In the genomic region with DNA sequence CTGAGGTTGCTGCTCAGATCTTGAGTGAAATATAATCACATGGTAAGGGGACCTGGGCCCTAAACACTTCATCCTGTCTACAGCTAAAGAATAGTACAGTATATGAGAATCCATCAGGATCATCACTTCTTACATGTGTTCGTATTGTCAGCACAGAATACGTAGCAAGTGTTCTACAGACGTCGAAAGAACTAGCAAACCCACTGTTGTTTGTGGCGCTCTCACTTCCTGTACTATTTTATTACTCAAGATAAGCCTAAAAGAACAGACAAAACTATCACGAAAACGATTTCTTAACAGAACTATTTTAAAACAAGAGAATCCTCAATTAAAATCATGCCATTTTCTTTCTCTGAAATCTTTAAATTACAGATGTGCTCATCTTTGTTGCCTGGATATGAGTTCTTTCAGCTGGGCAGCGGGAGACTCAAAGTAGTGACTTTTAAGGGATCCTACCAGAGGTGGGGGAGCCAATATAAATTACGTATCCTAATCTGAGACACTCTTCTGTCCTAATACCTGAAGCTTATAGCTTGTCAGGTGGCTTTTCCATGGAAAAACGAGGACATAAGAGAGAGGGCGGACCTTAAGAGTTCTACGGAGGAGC, we compare ENCODE assay signal across 1 cellular context.
TF ChIP-seq lines count a peak whose summit lies in the region.

No MANE protein-coding gene starts in this region.

TF ChIP-seq in K562, 482 proteins besides CTCF, POLR2A, EP300 and RAD21 (continued from another document and continues in another):
- TF ChIP-seq, protein P1, sequence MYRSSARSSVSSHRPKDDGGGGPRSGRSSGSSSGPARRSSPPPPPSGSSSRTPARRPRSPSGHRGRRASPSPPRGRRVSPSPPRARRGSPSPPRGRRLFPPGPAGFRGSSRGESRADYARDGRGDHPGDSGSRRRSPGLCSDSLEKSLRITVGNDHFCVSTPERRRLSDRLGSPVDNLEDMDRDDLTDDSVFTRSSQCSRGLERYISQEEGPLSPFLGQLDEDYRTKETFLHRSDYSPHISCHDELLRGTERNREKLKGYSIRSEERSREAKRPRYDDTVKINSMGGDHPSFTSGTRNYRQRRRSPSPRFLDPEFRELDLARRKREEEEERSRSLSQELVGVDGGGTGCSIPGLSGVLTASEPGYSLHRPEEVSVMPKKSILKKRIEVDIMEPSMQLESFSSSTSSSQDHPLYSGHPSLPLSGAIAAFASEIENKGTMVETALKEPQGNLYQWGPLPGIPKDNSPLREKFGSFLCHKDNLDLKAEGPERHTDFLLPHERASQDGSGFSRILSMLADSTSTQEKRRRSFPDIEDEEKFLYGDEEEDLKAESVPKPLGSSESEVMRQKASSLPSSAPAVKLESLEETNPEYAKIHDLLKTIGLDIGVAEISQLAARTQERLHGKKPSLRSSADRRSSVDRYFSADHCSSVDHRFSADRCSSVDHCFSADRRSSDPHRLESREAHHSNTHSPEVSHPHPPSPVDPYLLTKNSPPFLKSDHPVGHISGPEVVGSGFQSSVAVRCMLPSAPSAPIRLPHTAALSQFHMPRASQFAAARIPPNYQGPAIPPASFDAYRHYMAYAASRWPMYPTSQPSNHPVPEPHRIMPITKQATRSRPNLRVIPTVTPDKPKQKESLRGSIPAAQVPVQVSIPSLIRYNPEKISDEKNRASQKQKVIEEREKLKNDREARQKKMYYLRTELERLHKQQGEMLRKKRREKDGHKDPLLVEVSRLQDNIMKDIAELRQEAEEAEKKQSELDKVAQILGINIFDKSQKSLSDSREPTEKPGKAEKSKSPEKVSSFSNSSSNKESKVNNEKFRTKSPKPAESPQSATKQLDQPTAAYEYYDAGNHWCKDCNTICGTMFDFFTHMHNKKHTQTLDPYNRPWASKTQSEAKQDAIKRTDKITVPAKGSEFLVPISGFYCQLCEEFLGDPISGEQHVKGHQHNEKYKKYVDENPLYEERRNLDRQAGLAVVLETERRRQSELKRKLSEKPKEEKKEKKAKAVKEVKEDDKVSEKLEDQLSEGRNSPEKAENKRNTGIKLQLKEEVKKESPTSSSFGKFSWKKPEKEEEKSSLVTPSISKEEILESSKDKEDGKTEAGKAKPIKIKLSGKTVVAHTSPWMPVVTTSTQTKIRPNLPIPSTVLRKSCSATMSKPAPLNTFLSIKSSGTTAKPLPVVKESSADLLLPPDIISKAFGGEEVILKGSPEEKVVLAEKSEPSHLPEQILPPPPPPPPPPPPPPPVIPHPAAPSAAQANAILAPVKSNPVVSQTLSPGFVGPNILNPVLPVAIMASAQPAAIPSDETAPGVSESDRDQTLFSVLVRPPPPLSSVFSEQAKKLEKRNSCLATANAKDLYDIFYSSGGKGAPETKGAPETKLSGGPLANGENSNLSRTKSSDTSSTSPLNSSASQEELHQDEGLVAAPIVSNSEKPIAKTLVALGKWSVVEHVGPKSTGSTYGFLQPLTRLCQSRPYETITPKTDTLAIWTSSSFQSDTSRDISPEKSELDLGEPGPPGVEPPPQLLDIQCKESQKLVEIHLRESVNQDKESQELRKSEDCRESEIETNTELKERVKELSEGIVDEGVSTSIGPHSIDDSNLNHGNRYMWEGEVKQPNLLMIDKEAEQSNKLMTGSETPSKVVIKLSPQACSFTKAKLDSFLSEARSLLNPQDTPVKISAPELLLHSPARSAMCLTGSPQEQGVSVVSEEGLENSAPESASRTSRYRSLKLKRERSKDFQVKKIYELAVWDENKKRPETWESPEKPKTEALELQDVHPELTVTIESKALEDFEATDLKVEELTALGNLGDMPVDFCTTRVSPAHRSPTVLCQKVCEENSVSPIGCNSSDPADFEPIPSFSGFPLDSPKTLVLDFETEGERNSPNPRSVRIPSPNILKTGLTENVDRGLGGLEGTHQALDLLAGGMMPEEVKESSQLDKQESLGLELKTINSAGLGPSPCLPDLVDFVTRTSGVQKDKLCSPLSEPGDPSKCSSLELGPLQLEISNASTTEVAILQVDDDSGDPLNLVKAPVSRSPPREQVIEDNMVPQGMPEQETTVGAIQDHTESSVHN (IDR thresholded peaks at IDR 0.05; ENCODE audit: borderline replicate concordance in 1 of 2, low read depth in 1 of 2): peak in 1 of 2 experiments; percentile 81; a peak in 1 of 4 replicates
- TF ChIP-seq, protein P2, sequence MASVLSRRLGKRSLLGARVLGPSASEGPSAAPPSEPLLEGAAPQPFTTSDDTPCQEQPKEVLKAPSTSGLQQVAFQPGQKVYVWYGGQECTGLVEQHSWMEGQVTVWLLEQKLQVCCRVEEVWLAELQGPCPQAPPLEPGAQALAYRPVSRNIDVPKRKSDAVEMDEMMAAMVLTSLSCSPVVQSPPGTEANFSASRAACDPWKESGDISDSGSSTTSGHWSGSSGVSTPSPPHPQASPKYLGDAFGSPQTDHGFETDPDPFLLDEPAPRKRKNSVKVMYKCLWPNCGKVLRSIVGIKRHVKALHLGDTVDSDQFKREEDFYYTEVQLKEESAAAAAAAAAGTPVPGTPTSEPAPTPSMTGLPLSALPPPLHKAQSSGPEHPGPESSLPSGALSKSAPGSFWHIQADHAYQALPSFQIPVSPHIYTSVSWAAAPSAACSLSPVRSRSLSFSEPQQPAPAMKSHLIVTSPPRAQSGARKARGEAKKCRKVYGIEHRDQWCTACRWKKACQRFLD (CRISPR knock-in tag; IDR thresholded peaks at IDR 0.05): 0 out of 2 replicates have a peak, but pooled peaks have one; percentile 0
- TF ChIP-seq ZNF165 (CRISPR knock-in tag; IDR thresholded peaks at IDR 0.05; ENCODE audit: borderline replicate concordance) (no peak), FOXJ2 (tag; IDR thresholded peaks at IDR 0.05) (0 out of 2 replicates have a peak, but pooled peaks have one; percentile 22), NFIC (IDR thresholded peaks at IDR 0.05) (no peak), ZNF232 (CRISPR knock-in tag; IDR thresholded peaks at IDR 0.05) (no peak), ZNF197 (CRISPR knock-in tag; IDR thresholded peaks at IDR 0.05; ENCODE audit: low read depth) (no peak), ZFP30 (CRISPR knock-in tag; IDR thresholded peaks at IDR 0.05; ENCODE audit: borderline replicate concordance) (no peak), GATAD2B (IDR thresholded peaks at IDR 0.05; ENCODE audit: borderline replicate concordance) (peak; percentile 19; the same call in 1 of the 2 replicates), NCOA6 (IDR thresholded peaks at IDR 0.05) (peak; percentile 29; the same call in 1 of the 2 replicates)
- TF ChIP-seq, protein P3, sequence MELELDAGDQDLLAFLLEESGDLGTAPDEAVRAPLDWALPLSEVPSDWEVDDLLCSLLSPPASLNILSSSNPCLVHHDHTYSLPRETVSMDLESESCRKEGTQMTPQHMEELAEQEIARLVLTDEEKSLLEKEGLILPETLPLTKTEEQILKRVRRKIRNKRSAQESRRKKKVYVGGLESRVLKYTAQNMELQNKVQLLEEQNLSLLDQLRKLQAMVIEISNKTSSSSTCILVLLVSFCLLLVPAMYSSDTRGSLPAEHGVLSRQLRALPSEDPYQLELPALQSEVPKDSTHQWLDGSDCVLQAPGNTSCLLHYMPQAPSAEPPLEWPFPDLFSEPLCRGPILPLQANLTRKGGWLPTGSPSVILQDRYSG (tag; conservative IDR thresholded peaks at IDR 0.05; ENCODE audit: low read depth): peak; percentile 69; the same call in 1 of the 2 replicates
- TF ChIP-seq, protein P4, sequence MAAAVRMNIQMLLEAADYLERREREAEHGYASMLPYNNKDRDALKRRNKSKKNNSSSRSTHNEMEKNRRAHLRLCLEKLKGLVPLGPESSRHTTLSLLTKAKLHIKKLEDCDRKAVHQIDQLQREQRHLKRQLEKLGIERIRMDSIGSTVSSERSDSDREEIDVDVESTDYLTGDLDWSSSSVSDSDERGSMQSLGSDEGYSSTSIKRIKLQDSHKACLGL (CRISPR knock-in tag; IDR thresholded peaks at IDR 0.05; ENCODE audit: borderline replicate concordance, poor library complexity, severe bottlenecking): no peak
- TF ChIP-seq, protein P5, sequence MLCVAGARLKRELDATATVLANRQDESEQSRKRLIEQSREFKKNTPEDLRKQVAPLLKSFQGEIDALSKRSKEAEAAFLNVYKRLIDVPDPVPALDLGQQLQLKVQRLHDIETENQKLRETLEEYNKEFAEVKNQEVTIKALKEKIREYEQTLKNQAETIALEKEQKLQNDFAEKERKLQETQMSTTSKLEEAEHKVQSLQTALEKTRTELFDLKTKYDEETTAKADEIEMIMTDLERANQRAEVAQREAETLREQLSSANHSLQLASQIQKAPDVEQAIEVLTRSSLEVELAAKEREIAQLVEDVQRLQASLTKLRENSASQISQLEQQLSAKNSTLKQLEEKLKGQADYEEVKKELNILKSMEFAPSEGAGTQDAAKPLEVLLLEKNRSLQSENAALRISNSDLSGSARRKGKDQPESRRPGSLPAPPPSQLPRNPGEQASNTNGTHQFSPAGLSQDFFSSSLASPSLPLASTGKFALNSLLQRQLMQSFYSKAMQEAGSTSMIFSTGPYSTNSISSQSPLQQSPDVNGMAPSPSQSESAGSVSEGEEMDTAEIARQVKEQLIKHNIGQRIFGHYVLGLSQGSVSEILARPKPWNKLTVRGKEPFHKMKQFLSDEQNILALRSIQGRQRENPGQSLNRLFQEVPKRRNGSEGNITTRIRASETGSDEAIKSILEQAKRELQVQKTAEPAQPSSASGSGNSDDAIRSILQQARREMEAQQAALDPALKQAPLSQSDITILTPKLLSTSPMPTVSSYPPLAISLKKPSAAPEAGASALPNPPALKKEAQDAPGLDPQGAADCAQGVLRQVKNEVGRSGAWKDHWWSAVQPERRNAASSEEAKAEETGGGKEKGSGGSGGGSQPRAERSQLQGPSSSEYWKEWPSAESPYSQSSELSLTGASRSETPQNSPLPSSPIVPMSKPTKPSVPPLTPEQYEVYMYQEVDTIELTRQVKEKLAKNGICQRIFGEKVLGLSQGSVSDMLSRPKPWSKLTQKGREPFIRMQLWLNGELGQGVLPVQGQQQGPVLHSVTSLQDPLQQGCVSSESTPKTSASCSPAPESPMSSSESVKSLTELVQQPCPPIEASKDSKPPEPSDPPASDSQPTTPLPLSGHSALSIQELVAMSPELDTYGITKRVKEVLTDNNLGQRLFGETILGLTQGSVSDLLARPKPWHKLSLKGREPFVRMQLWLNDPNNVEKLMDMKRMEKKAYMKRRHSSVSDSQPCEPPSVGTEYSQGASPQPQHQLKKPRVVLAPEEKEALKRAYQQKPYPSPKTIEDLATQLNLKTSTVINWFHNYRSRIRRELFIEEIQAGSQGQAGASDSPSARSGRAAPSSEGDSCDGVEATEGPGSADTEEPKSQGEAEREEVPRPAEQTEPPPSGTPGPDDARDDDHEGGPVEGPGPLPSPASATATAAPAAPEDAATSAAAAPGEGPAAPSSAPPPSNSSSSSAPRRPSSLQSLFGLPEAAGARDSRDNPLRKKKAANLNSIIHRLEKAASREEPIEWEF (CRISPR knock-in tag; IDR thresholded peaks at IDR 0.05): 0 out of 2 replicates have a peak, but pooled peaks have one; percentile 27
- TF ChIP-seq, protein P6, sequence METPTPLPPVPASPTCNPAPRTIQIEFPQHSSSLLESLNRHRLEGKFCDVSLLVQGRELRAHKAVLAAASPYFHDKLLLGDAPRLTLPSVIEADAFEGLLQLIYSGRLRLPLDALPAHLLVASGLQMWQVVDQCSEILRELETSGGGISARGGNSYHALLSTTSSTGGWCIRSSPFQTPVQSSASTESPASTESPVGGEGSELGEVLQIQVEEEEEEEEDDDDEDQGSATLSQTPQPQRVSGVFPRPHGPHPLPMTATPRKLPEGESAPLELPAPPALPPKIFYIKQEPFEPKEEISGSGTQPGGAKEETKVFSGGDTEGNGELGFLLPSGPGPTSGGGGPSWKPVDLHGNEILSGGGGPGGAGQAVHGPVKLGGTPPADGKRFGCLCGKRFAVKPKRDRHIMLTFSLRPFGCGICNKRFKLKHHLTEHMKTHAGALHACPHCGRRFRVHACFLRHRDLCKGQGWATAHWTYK (CRISPR knock-in tag; IDR thresholded peaks at IDR 0.05): no peak
